Comparison of ENCODE assay signal across 32 cellular contexts in the genomic region with DNA sequence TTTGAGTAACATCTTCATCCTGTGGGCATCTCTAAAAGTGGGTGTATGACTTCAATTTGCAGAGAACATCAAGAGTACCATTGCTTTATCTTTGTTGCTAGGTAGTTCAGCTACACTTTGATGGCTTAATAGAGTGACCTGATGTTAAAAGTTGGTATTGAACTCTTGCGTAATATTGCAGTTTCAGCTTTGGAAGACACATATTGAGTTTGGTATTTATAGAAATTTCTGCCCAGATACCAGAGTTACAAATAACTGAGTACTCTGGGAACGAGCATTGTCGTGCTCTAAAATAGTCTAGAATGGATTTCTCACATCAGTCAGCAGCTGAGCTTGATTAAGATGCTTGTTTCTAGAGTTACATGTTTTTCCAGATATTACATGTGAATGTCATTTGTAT. TPM values are rescaled to one million over a fixed set of nuclear protein-coding genes. Genes with fewer than 3 reads are reported as not detected.
DNase-seq lines count a peak whose midpoint lies in the region; ATAC-seq, FAIRE-seq and TF ChIP-seq lines count a peak whose summit lies in the region.
"Had no signal": no experiment of that assay in that cellular context is flagged by ENCODE, and none has a peak within 500 bp of the region (broad histone marks: within the 10 kb centered on the region; RNA-seq: fewer than 3 reads in every experiment).

No MANE protein-coding gene starts in this region.

- H3K36me3 ChIP-seq in A673 (ENCODE audit: insufficient read depth, low read length, poor library complexity, severe bottlenecking) (peaks cover 89% of the 10 kb centered on the region), GM23248 (ENCODE audit: low read depth) (0 out of 2 replicates have a peak, but pooled peaks cover 7% of the 10 kb centered on the region), adipocyte (ENCODE audit: control insufficient read depth, insufficient read depth, low read length, severe bottlenecking) (peaks cover 89% of the 10 kb centered on the region), MM.1S (replicated peaks; ENCODE audit: insufficient read depth, low read length) (no peaks in the 10 kb centered on the region)
- H3K36me3 ChIP-seq: uterus had no signal

- no peak for TF ChIP-seq POLR2A in H54 (IDR thresholded peaks at IDR 0.05; ENCODE audit: low read depth, low read length)

- H4K20me1 ChIP-seq in GM23248 (ENCODE audit: insufficient read depth) (no peaks in the 10 kb centered on the region), MM.1S (ENCODE audit: insufficient read depth, low read length) (no peaks in the 10 kb centered on the region)

- 61 to 70% methylated on average over 3 of the region's 3 CpGs for WGBS in GM23248 (ENCODE audit: low coverage in 1 of 2, low lambda C conversion rate in 2 of 2, missing lambda C conversion rate in 2 of 2), 2 experiments

- FAIRE-seq in H54 (lab: Jason Lieb, UNC): no peak
- FAIRE-seq: endothelial cell of umbilical vein, islet of Langerhans had no signal

- H2AFZ ChIP-seq in GM23248: no peak overlapping the region
- H2AFZ ChIP-seq in MM.1S (ENCODE audit: low read length): no peak overlapping the region
- H2AFZ ChIP-seq: GM23338 had no signal

- H3K4me3 ChIP-seq in A673 (ENCODE audit: low read depth, low read length, poor library complexity, severe bottlenecking): no peak overlapping the region
- H3K4me3 ChIP-seq in GM23248: no peak overlapping the region
- H3K4me3 ChIP-seq in adipocyte (ENCODE audit: low read length): no peak overlapping the region
- no peak overlapping the region for H3K4me3 ChIP-seq in fibroblast of the aortic adventitia (ENCODE audit: low read depth, low read length)
- H3K4me3 ChIP-seq in MM.1S (ENCODE audit: low read length): no peak overlapping the region
- H3K4me3 ChIP-seq: gastroesophageal sphincter, GM23338, testis, uterus had no signal

- no peak for ATAC-seq in HG02840 (IDR thresholded peaks at IDR 0.05; ENCODE audit: low FRiP score, unreplicated experiment)
- ATAC-seq: gastroesophageal sphincter; GM23338; natural killer cell treated with Interleukin-12 subunit alpha and Interleukin-12 subunit beta and Interleukin-15 and Interleukin-18, amount 100 ng/mL, for 72 hours; stimulated activated naive B cell treated with anti-CD40 and anti-IgM and Interleukin-4, amounts not matched to agents 10 μg/mL and 1 μg/mL and 100 μg/mL, for 72 hours had no signal

- no peaks in the 10 kb centered on the region for H3K9me3 ChIP-seq in A673 (ENCODE audit: low read depth, low read length, poor library complexity, severe bottlenecking)
- no peaks in the 10 kb centered on the region for H3K9me3 ChIP-seq in GM23248 (ENCODE audit: low read depth)
- H3K9me3 ChIP-seq in adipocyte (ENCODE audit: control insufficient read depth, low read length): no peaks in the 10 kb centered on the region
- H3K9me3 ChIP-seq in MM.1S (replicated peaks; ENCODE audit: insufficient read depth, low read length): no peaks in the 10 kb centered on the region
- H3K9me3 ChIP-seq: gastroesophageal sphincter, testis, uterus had no signal

- in situ Hi-C loops in GM23248 (cut with MboI): no loop called here

- H3K27ac ChIP-seq in A673 (ENCODE audit: low read depth, low read length, poor library complexity, severe bottlenecking) (no peak overlapping the region), GM23248 (no peak overlapping the region), MM.1S (ENCODE audit: low read length) (no peak overlapping the region)
- H3K27ac ChIP-seq: gastroesophageal sphincter, testis, uterus, VCaP had no signal

- no peaks in the 10 kb centered on the region for H3K27me3 ChIP-seq in A673 (replicated peaks; ENCODE audit: insufficient read depth, low read depth, low read length, poor library complexity)
- H3K27me3 ChIP-seq in GM23248 (replicated peaks; ENCODE audit: insufficient read depth): no peaks in the 10 kb centered on the region
- H3K27me3 ChIP-seq in adipocyte (replicated peaks; ENCODE audit: control insufficient read depth, insufficient read depth, low read length): no peaks in the 10 kb centered on the region
- no peaks in the 10 kb centered on the region for H3K27me3 ChIP-seq in MM.1S (replicated peaks; ENCODE audit: insufficient read depth, low read length)
- H3K27me3 ChIP-seq: gastroesophageal sphincter, testis, uterus had no signal

- BruUV-seq in A673 (replicated peaks; lab: Mats Ljungman, UMichigan): TSS peak; percentile 10

- CTCF ChIA-PET in A673 (lab: Charles Lee): interaction anchor here (0.5 to 0.6 kb wide), 3 partner anchors 8 to 439 kb away, joined by 5 to 8 read pairs (median 5); a partner anchor contains a TSS

- H3K9me2 ChIP-seq in GM23248 (ENCODE audit: insufficient read depth) (no peaks in the 10 kb centered on the region), MM.1S (replicated peaks; ENCODE audit: insufficient read depth, low read length) (no peaks in the 10 kb centered on the region)

- H3K9ac ChIP-seq in GM23248 (no peak overlapping the region), adipocyte (ENCODE audit: low read length) (no peak overlapping the region), MM.1S (ENCODE audit: low read length) (no peak overlapping the region)

- H3F3A ChIP-seq in GM23248 (ENCODE audit: insufficient read depth) (peaks cover 32% of the 10 kb centered on the region), MM.1S (ENCODE audit: insufficient read depth, low read length) (peaks cover 14% of the 10 kb centered on the region)

- DNase-seq in A673 (ENCODE audit: low spot score): no peak
- DNase-seq in GM23248: peak; percentile 61
- DNase-seq in adipocyte (ENCODE audit: low read depth): peak; percentile 62
- peak; percentile 33 for DNase-seq in fibroblast of the aortic adventitia (ENCODE audit: low read depth)
- no peak for DNase-seq in MM.1S
- no peak for DNase-seq in cardiac septum (ENCODE audit: low spot score)
- DNase-seq in H54 (ENCODE audit: insufficient read length, low spot score): no peak
- DNase-seq: ACHN; activated CD4-positive, alpha-beta T cell treated with anti-CD3 and anti-CD28 coated beads, Interleukin-2, amount 10 ng/mL, durations not matched to agents 7 days and 5 days; activated naive CD4-positive, alpha-beta T cell; activated T-cell treated with anti-CD3 and anti-CD28 coated beads, Interleukin-2, amount 50 U/mL, for 48 hours; caudate nucleus; CD4-positive, CD25-positive, alpha-beta regulatory T cell; DMS 273 treated with DMSO at 0.1 percent for 48 hours; Karpas-422; midbrain; NCI-H1105; NCI-H2029; NCI-H226; NCI-H748 treated with DMSO at 0.1 percent for 48 hours; stimulated activated CD4-positive, alpha-beta T cell treated with anti-CD3 and anti-CD28 coated beads, Interleukin-12 subunit alpha, Interleukin-12 subunit beta, amount 100 ng/mL, for 4 hours; stimulated activated CD4-positive, alpha-beta T cell treated with anti-CD3 and anti-CD28 coated beads, Interleukin-4, amount 100 ng/mL, for 24 hours; stimulated activated naive B cell treated with anti-CD40 and anti-IgM and Interleukin-4, amounts not matched to agents 10 μg/mL and 1 μg/mL and 100 μg/mL, for 72 hours; testis; uterus had no signal

- TF ChIP-seq CTCF in A673 (conservative IDR thresholded peaks at IDR 0.05; ENCODE audit: low read depth, low read length): no peak
- no peak for TF ChIP-seq CTCF in fibroblast of the aortic adventitia (IDR thresholded peaks at IDR 0.05; ENCODE audit: insufficient read depth, low read length)
- TF ChIP-seq CTCF in MM.1S (IDR thresholded peaks at IDR 0.05; ENCODE audit: low read length): no peak

- H3K4me1 ChIP-seq in A673 (ENCODE audit: insufficient read depth, low read length, poor library complexity, severe bottlenecking): peaks cover 7% of the 10 kb centered on the region
- H3K4me1 ChIP-seq in GM23248 (ENCODE audit: insufficient read depth): peaks cover 37% of the 10 kb centered on the region
- H3K4me1 ChIP-seq in adipocyte (ENCODE audit: control insufficient read depth, insufficient read depth, low read length): peaks cover 26% of the 10 kb centered on the region
- peaks cover 25% of the 10 kb centered on the region for H3K4me1 ChIP-seq in MM.1S (ENCODE audit: low read length)
- H3K4me1 ChIP-seq: uterus had no signal

- H3K4me2 ChIP-seq in GM23248 (ENCODE audit: unreplicated experiment) (no peak overlapping the region), MM.1S (ENCODE audit: low read depth, low read length) (no peak overlapping the region)
- H3K4me2 ChIP-seq: GM23338 had no signal

- intact Hi-C loops in A673 (cut with micrococcal nuclease; ENCODE audit: unreplicated experiment): no loop called here
- intact Hi-C loops in cardiac septum (cut with DNase I): loop anchor here (5.0 kb wide), 1 partner anchor 62 kb away; a partner anchor contains a TSS

- POLR2A ChIA-PET in A673 (lab: Charles Lee; ENCODE audit: low non-redundant PET): no interaction called here

- H3K79me2 ChIP-seq in GM23248 (ENCODE audit: insufficient read depth) (no peaks in the 10 kb centered on the region), MM.1S (ENCODE audit: low read length) (no peaks in the 10 kb centered on the region)

RNA-seq across cellular contexts. Expression of a gene that starts 24.8 kb away (rescaled TPM):
- total RNA-seq in A673 (2021) (2.2 and 2.6 TPM in 2 replicates), fibroblast of the aortic adventitia (ENCODE audit: low replicate concordance) (0.16 and 0.54 TPM in 2 replicates), cardiac septum (0.51 TPM)
- total RNA-seq in GM23248 (2014; rRNA removed; shearing (Covaris generic)): 0.22 and 0.89 TPM in 2 replicates
- 0.08 and 0.19 TPM in 2 replicates for polyA plus RNA-seq in GM23248 (2016; fragmentation: Nextera tagmentation; extraction: Ambion mirVana)

RNA-seq across cellular contexts. Expression of a gene that starts 52.3 kb away (rescaled TPM):
- total RNA-seq in A673 (2021) (286 and 293 TPM in 2 replicates), fibroblast of the aortic adventitia (ENCODE audit: low replicate concordance) (12.2 and 73.1 TPM in 2 replicates), cardiac septum (46.3 TPM)
- 23.4 and 24.1 TPM in 2 replicates for total RNA-seq in GM23248 (2014; rRNA removed; shearing (Covaris generic))
- 45.6 and 52.9 TPM in 2 replicates for polyA plus RNA-seq in GM23248 (2016; fragmentation: Nextera tagmentation; extraction: Ambion mirVana)

Comparison
In these comparisons a context has a peak if more than half of its experiments do, and no peak if none do; other contexts are left out.
1. DNase-seq: peak in GM23248 (single experiment), adipocyte (single experiment) and fibroblast of the aortic adventitia (single experiment); none in A673 (single experiment), MM.1S (single experiment), cardiac septum (single experiment) and H54 (single experiment).